ENCODE assay signal across 2 cellular contexts in genomic region chr7:28015169-28015568, GRCh38.
A peak's percentile ranks its signal among the peaks of the same experiment; 100 is the strongest.
TF ChIP-seq lines count a peak whose summit lies in the region.

No MANE protein-coding gene starts in this region.

TF ChIP-seq in HepG2, 621 proteins besides CTCF, POLR2A, EP300 and RAD21 (continued from another document):
- TF ChIP-seq HNF1B (CRISPR knock-in tag; IDR thresholded peaks at IDR 0.05): no peak
TF ChIP-seq in HepG2: peak in this region for 2.

TF ChIP-seq in K562, 482 proteins besides CTCF, POLR2A, EP300 and RAD21:
- no peak for TF ChIP-seq REST (CRISPR knock-in tag; IDR thresholded peaks at IDR 0.05; ENCODE audit: low read depth)
- 0 out of 2 replicates have a peak, but pooled peaks have one; percentile 29 for TF ChIP-seq L3MBTL2 (IDR thresholded peaks at IDR 0.05)
- TF ChIP-seq C11orf30 (IDR thresholded peaks at IDR 0.05; ENCODE audit: low read depth): 0 out of 2 replicates have a peak, but pooled peaks have one; percentile 6
- TF ChIP-seq BACH1 (tag; IDR thresholded peaks at IDR 0.05): no peak
- peak; percentile 63 for TF ChIP-seq ZNF316 (IDR thresholded peaks at IDR 0.05)
TF ChIP-seq in K562: peak in this region for 3.
